In the genomic region with DNA sequence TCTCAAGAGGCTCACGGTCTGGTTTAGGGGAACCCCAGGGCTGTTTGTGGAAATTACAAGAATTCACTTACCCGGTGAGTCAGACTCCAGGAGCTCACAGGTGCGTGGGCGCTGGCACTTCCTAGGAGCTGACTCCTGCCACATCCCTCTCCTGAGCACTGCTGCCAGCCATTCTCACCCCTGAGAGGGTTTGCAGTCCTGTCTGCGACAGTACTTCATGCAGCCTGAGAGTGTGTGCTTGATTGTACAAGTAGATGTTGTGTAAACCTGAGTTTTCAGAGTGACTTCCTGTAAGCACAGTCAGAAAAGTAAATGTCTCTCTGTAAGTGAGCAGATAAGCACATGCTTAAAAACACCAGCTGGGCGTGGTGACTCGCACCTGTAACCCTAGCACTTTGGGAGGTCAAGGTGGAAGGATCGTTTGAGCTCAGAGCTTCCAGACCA, we compare ENCODE assay signal across 1 cellular context.
TF ChIP-seq lines count a peak whose summit lies in the region.

No MANE protein-coding gene starts in this region.

TF ChIP-seq in HepG2, 621 proteins besides CTCF, POLR2A, EP300 and RAD21:
- TF ChIP-seq ZBTB38 (CRISPR knock-in tag; IDR thresholded peaks at IDR 0.05) (0 out of 2 replicates have a peak, but pooled peaks have one; percentile 6), SAP130 (CRISPR knock-in tag; IDR thresholded peaks at IDR 0.05; ENCODE audit: low read depth) (peak; percentile 31; the same call in 1 of the 2 replicates), NR2F6 (IDR thresholded peaks at IDR 0.05) (no peak), NR2F6 (CRISPR knock-in tag; IDR thresholded peaks at IDR 0.05) (peak; percentile 13; the same call in 1 of the 2 replicates), FOSL2 (CRISPR knock-in tag; IDR thresholded peaks at IDR 0.05) (peak; percentile 49), DBP (CRISPR knock-in tag; IDR thresholded peaks at IDR 0.05; ENCODE audit: not compliant biosample characterization) (no peak), POLR2G (IDR thresholded peaks at IDR 0.05; ENCODE audit: low read depth, low read length) (peak; percentile 45; the same call in 1 of the 2 replicates), TCF7 (IDR thresholded peaks at IDR 0.05; ENCODE audit: low read depth) (no peak), CEBPG (CRISPR knock-in tag; IDR thresholded peaks at IDR 0.05) (peak; percentile 28; the same call in 1 of the 2 replicates), YEATS2 (CRISPR knock-in tag; IDR thresholded peaks at IDR 0.05; ENCODE audit: borderline replicate concordance) (0 out of 2 replicates have a peak, but pooled peaks have one; percentile 8), KDM6A (CRISPR knock-in tag; IDR thresholded peaks at IDR 0.05; ENCODE audit: low read depth) (no peak)
- TF ChIP-seq, protein P1, sequence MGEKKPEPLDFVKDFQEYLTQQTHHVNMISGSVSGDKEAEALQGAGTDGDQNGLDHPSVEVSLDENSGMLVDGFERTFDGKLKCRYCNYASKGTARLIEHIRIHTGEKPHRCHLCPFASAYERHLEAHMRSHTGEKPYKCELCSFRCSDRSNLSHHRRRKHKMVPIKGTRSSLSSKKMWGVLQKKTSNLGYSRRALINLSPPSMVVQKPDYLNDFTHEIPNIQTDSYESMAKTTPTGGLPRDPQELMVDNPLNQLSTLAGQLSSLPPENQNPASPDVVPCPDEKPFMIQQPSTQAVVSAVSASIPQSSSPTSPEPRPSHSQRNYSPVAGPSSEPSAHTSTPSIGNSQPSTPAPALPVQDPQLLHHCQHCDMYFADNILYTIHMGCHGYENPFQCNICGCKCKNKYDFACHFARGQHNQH (CRISPR knock-in tag; IDR thresholded peaks at IDR 0.05) = peak; percentile 80; the same call in 1 of the 2 replicates
- TF ChIP-seq, protein P2, sequence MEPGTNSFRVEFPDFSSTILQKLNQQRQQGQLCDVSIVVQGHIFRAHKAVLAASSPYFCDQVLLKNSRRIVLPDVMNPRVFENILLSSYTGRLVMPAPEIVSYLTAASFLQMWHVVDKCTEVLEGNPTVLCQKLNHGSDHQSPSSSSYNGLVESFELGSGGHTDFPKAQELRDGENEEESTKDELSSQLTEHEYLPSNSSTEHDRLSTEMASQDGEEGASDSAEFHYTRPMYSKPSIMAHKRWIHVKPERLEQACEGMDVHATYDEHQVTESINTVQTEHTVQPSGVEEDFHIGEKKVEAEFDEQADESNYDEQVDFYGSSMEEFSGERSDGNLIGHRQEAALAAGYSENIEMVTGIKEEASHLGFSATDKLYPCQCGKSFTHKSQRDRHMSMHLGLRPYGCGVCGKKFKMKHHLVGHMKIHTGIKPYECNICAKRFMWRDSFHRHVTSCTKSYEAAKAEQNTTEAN (CRISPR knock-in tag; conservative IDR thresholded peaks at IDR 0.05) = 0 out of 2 replicates have a peak, but pooled peaks have one; percentile 21
TF ChIP-seq in HepG2: peak in this region for 9.
